ENCODE assay signal across 13 cellular contexts in the genomic region with DNA sequence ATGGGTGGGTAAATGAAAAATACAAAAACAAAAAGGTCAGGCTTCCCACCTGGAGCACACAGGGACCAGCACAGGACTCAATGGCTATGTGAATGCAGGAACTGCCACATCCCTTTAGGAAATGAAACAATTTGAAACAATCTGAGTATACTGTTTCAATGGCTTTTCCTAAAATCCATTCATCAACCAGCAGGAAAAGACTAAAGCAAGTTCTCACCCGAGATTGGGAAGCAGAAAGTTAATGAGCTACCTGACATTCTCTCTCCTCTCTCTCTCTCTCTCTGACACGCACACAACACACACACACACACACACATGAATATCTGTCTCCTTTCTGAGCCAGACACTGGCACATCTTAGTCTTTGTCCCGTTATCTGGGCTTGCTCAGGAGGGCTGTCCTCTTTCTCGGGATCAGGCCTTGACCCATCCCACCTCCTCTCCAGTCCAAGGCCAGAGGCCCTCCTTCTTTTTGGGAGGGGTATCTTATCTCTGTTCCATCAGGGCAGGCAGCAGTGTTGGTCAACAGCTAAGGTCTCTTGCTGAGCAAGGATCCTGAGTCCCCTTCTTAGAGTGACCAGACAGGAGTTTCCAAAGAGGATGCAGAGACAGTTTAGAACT. TPM values are rescaled to one million over a fixed set of nuclear protein-coding genes. Genes with fewer than 3 reads are reported as not detected.
A peak's percentile ranks its signal among the peaks of the same experiment; 100 is the strongest.
DNase-seq lines count a peak whose midpoint lies in the region; ATAC-seq and TF ChIP-seq lines count a peak whose summit lies in the region.
"Had no signal": no experiment of that assay in that cellular context is flagged by ENCODE, and none has a peak within 500 bp of the region (broad histone marks: within the 10 kb centered on the region; RNA-seq: fewer than 3 reads in every experiment).

No MANE protein-coding gene starts in this region.

- peaks cover 75% of the 10 kb centered on the region for H3K4me1 ChIP-seq in BLaER1
- peaks cover 21% of the 10 kb centered on the region for H3K4me1 ChIP-seq in body of pancreas
- peaks cover 20 to 36% (median 35%) of the 10 kb centered on the region in 3 donors for H3K4me1 ChIP-seq in skeletal muscle tissue (ENCODE audit: control insufficient read depth in 3 of 3, insufficient read depth in 3 of 3, low read length in 3 of 3)

- H3K9ac ChIP-seq in BLaER1, result peak overlapping the region; percentile 72
- H3K9ac ChIP-seq in skeletal muscle tissue (ENCODE audit: low read depth in 1 of 3, low read length in 3 of 3), result no peak overlapping the region

- H4K20me1 ChIP-seq in BLaER1, result no peaks in the 10 kb centered on the region

- no peak for ATAC-seq in body of pancreas

- DNase-seq in body of pancreas (no peak), kidney glomerular epithelial cell (lab: John Stamatoyannopoulos, UW) (peak; percentile 5), CD1c-positive myeloid dendritic cell (ENCODE audit: extremely low spot score) (no peak), NCI-H1092 (lab: John Stamatoyannopoulos, UW) (no peak), NCI-H510A treated with DMSO at 0.1 percent for 48 hours (lab: John Stamatoyannopoulos, UW) (no peak)
- no peak for DNase-seq in effector CD8-positive, alpha-beta T cell (lab: John Stamatoyannopoulos, UW)
- DNase-seq: central memory CD4-positive, alpha-beta T cell; KBM-7; NCI-H187 treated with DMSO at 0.1 percent for 48 hours; occipital lobe; substantia nigra had no signal

- H3K36me3 ChIP-seq in BLaER1, result no peaks in the 10 kb centered on the region
- H3K36me3 ChIP-seq in body of pancreas (replicated peaks in 1 of 2; ENCODE audit: insufficient read depth in 1 of 2, low read depth in 2 of 2), result no peaks in the 10 kb centered on the region
- no peaks in the 10 kb centered on the region for H3K36me3 ChIP-seq in skeletal muscle tissue (ENCODE audit: control insufficient read depth in 3 of 3, insufficient read depth in 3 of 3, low read length in 3 of 3)

- H3K9me3 ChIP-seq in BLaER1 (no peaks in the 10 kb centered on the region), body of pancreas (no peaks in the 10 kb centered on the region), skeletal muscle tissue (ENCODE audit: control insufficient read depth in 3 of 3, low read length in 3 of 3) (no peaks in the 10 kb centered on the region)

- TF ChIP-seq POLR2A in body of pancreas (IDR thresholded peaks at IDR 0.05), result no peak

- intact Hi-C loops in body of pancreas (cut with DNase I), result no loop called here

- H3K27me3 ChIP-seq in BLaER1, result no peaks in the 10 kb centered on the region
- H3K27me3 ChIP-seq in body of pancreas, result no peaks in the 10 kb centered on the region
- H3K27me3 ChIP-seq in skeletal muscle tissue (ENCODE audit: control insufficient read depth in 3 of 3, insufficient read depth in 3 of 3, low read length in 3 of 3), result no peaks in the 10 kb centered on the region

- H3K4me3 ChIP-seq in BLaER1 (peak overlapping the region; percentile 48), body of pancreas (no peak overlapping the region), skeletal muscle tissue (ENCODE audit: low read length in 3 of 3) (no peak overlapping the region)

- H3K4me2 ChIP-seq in BLaER1, result peak overlapping the region; percentile 94

- WGBS in body of pancreas, 2 donors, result 28 to 36% methylated on average over 4 of the region's 4 CpGs

- H3K27ac ChIP-seq in BLaER1 (peak overlapping the region; percentile 90), body of pancreas (peak overlapping the region in 3 of 4 donors; percentile 21 to 64 (median 23)), skeletal muscle tissue (ENCODE audit: low read depth, low read length) (peak overlapping the region; percentile 74)

- no peak for TF ChIP-seq CTCF in body of pancreas (IDR thresholded peaks at IDR 0.05)

RNA-seq across cellular contexts. Expression of a gene that starts 11.6 kb away (rescaled TPM):
- total RNA-seq in body of pancreas, result 10 to 100 TPM; 49.8 to 57.1 TPM
- 65.8 TPM for total RNA-seq in skeletal muscle tissue

RNA-seq across cellular contexts. Expression of a gene that starts 25.2 kb away (rescaled TPM):
- total RNA-seq in body of pancreas (10 to 100 TPM; 35.3 to 38.9 TPM), skeletal muscle tissue (1.0 TPM)

RNA-seq across cellular contexts. Expression of a gene that starts 49.4 kb away (rescaled TPM):
- total RNA-seq in body of pancreas (not detected), skeletal muscle tissue (not detected)
- total RNA-seq: occipital lobe had no signal

Comparison
In these comparisons a context has a peak if more than half of its experiments do, and no peak if none do; other contexts are left out.
1. H3K27ac ChIP-seq: peak in every context shown above with its lines; median percentile 90 in BLaER1; 74 in skeletal muscle tissue; 23 in body of pancreas.
2. RNA of a gene that starts 25.2 kb away (total RNA-seq): 35.3 to 38.9 TPM in body of pancreas; 1.0 TPM in skeletal muscle tissue (single experiment); every median in the first group is over 10 times any median in the second.